In genomic region chr11:4094348-4095291, GRCh38 we compare ENCODE assay signal across 1 cellular context.
A peak's percentile ranks its signal among the peaks of the same experiment; 100 is the strongest.
TF ChIP-seq lines count a peak whose summit lies in the region.

TSS of gene RRM1 (plus strand) at chr11:4094799. CDS start at chr11:4095013, 214 bp downstream.

TF ChIP-seq in SK-N-SH, 30 proteins besides CTCF, POLR2A, EP300 and RAD21 (continued from another document):
- TF ChIP-seq FOSL2 (IDR thresholded peaks at IDR 0.05; ENCODE audit: borderline replicate concordance, low read depth) (peak; percentile 2; the same call in 1 of the 2 replicates), FOXM1 (IDR thresholded peaks at IDR 0.05; ENCODE audit: low read depth) (no peak), EZH2phosphoT487 (IDR thresholded peaks at IDR 0.05; ENCODE audit: borderline replicate concordance, low read depth) (no peak), MXI1 (IDR thresholded peaks at IDR 0.05; ENCODE audit: low read depth, low read length) (peak; percentile 77), MEF2A (IDR thresholded peaks at IDR 0.05; ENCODE audit: borderline replicate concordance, low read depth) (no peak), CHD2 (IDR thresholded peaks at IDR 0.05; ENCODE audit: low read length, partially characterized antibody) (peak; percentile 86), USF2 (IDR thresholded peaks at IDR 0.05; ENCODE audit: borderline replicate concordance, low read depth, low read length) (no peak)
